1 cellular context compared by ENCODE assay signal in the genomic region with DNA sequence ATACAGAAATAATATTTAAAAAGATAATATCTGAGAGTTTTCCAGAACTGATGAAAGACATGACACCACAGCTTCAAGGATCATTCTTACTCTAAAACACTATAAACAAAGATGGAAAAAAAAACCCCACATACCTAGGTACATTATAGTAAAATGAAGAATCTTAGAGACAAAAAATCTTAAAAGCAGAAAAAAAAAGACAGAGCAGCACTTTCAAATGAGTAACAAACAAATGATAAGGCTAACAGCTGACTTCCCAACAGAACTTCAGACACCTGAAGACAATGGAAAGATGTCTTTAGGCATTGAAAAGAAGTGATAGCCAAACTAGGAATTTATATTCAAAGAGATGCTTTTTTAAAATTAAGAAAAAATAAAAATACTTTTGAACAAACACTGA.
TF ChIP-seq lines count a peak whose summit lies in the region.

No MANE protein-coding gene starts in this region.

TF ChIP-seq in HCT116, 20 proteins besides CTCF, POLR2A, EP300 and RAD21 (continued from another document):
- TF ChIP-seq, protein P1, sequence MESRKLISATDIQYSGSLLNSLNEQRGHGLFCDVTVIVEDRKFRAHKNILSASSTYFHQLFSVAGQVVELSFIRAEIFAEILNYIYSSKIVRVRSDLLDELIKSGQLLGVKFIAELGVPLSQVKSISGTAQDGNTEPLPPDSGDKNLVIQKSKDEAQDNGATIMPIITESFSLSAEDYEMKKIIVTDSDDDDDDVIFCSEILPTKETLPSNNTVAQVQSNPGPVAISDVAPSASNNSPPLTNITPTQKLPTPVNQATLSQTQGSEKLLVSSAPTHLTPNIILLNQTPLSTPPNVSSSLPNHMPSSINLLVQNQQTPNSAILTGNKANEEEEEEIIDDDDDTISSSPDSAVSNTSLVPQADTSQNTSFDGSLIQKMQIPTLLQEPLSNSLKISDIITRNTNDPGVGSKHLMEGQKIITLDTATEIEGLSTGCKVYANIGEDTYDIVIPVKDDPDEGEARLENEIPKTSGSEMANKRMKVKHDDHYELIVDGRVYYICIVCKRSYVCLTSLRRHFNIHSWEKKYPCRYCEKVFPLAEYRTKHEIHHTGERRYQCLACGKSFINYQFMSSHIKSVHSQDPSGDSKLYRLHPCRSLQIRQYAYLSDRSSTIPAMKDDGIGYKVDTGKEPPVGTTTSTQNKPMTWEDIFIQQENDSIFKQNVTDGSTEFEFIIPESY (IDR thresholded peaks at IDR 0.05; ENCODE audit: extremely low read depth, insufficient replicate concordance, low read length): no peak
- TF ChIP-seq TCF7L2 (IDR thresholded peaks at IDR 0.05; ENCODE audit: borderline replicate concordance, extremely low read depth, insufficient read depth, insufficient read length): no peak
- TF ChIP-seq SRF (IDR thresholded peaks at IDR 0.05; ENCODE audit: low read depth): no peak
